ENCODE assay signal across 8 cellular contexts in genomic region chr11:536841-537621, GRCh38. TPM values are rescaled to one million over a fixed set of nuclear protein-coding genes. Genes with fewer than 3 reads are reported as not detected.
DNase-seq lines count a peak whose midpoint lies in the region; ATAC-seq, FAIRE-seq and TF ChIP-seq lines count a peak whose summit lies in the region.

TSS of gene LRRC56 (plus strand) at chr11:537527. CDS start at chr11:540685, 3,158 bp downstream.

- DNase-seq in GM13976 (ENCODE audit: low spot score), result peak; percentile 98
- peak; percentile 94 for DNase-seq in NCI-H2029 (lab: John Stamatoyannopoulos, UW)
- peak; percentile 57 for DNase-seq in bronchial epithelial cell (ENCODE audit: low read depth)
- DNase-seq in kidney, result peak; percentile 97
- peak; percentile 88 for DNase-seq in stimulated activated CD4-positive, alpha-beta T cell treated with anti-CD3 and anti-CD28 coated beads, Interleukin-1b, Interleukin-23, amount 100 ng/mL, for 48 hours
- DNase-seq in NCI-H1694 treated with DMSO at 0.1 percent for 48 hours (lab: John Stamatoyannopoulos, UW), result no peak

- H3K9me3 ChIP-seq in kidney (ENCODE audit: control insufficient read depth in 1 of 2, low read length in 2 of 2), result no peaks in the 10 kb centered on the region

- peak; percentile 55 for ATAC-seq in HG02840 (IDR thresholded peaks at IDR 0.05; ENCODE audit: low FRiP score, unreplicated experiment)

- H3K4me3 ChIP-seq in WI38 (ENCODE audit: low read depth, low read length) (peak within 1 kb of the TSS; percentile 60), bronchial epithelial cell (ENCODE audit: low read depth, low read length) (peak within 1 kb of the TSS; percentile 40), kidney (ENCODE audit: low read length in 2 of 2) (peak within 1 kb of the TSS; percentile 2 to 40)

- peak within 1 kb of the TSS; percentile 61 to 67 for H3K27ac ChIP-seq in kidney (ENCODE audit: low read depth in 2 of 2, low read length in 2 of 2)

- H3K9ac ChIP-seq in kidney (ENCODE audit: low read length in 2 of 2), result no peak within 1 kb of the TSS

- in situ Hi-C loops in GM13976 (cut with MboI; ENCODE audit: low sequenced_read_pairs, unreplicated experiment), result no loop called here

- FAIRE-seq in bronchial epithelial cell (lab: Jason Lieb, UNC), result no peak
- no peak for FAIRE-seq in kidney (lab: Jason Lieb, UNC)

- H3K4me1 ChIP-seq in kidney (ENCODE audit: control insufficient read depth in 1 of 2, insufficient read depth in 1 of 2, low read depth in 1 of 2, low read length in 2 of 2), result peaks cover 4 to 23% of the 10 kb centered on the region in 2 donors

- peaks cover 21% of the 10 kb centered on the region for H3K36me3 ChIP-seq in bronchial epithelial cell (ENCODE audit: control insufficient read depth, insufficient read depth, low read length)
- no peaks in the 10 kb centered on the region for H3K36me3 ChIP-seq in kidney (ENCODE audit: control insufficient read depth in 1 of 2, insufficient read depth in 2 of 2, low read length in 2 of 2)

- no peaks in the 10 kb centered on the region for H3K27me3 ChIP-seq in bronchial epithelial cell (ENCODE audit: control insufficient read depth, insufficient read depth, low read length)

- TF ChIP-seq CTCF in GM13976 (IDR thresholded peaks at IDR 0.05; ENCODE audit: borderline replicate concordance, control extremely low read depth, extremely low read depth, insufficient read depth, missing control alignments) (no peak), WI38 (IDR thresholded peaks at IDR 0.05; ENCODE audit: low read depth, low read length) (no peak), bronchial epithelial cell (IDR thresholded peaks at IDR 0.05; ENCODE audit: insufficient read depth, low read length, severe bottlenecking) (no peak), kidney (IDR thresholded peaks at IDR 0.05; ENCODE audit: borderline replicate concordance, extremely low read depth, insufficient read depth) (no peak)

- intact Hi-C loops in kidney (cut with DNase I), result no loop called here

RNA-seq across cellular contexts. Expression of gene LRRC56, which starts in this region (rescaled TPM):
- total RNA-seq in bronchial epithelial cell (0.26 and 0.38 TPM in 2 replicates), kidney (7.7 TPM)
- 1.2 TPM for polyA plus RNA-seq in kidney (ENCODE audit: insufficient read depth, low read depth, low replicate concordance)

Comparison
In these comparisons a context has a peak if more than half of its experiments do, and no peak if none do; other contexts are left out.
1. Peak in DNase-seq and H3K4me3 ChIP-seq in bronchial epithelial cell; RNA of the gene not detected or under 1 TPM.